ENCODE assay signal across 30 cellular contexts in genomic region chr2:202599105-202599504, GRCh38.
"Had no signal": no experiment of that assay in that cellular context is flagged by ENCODE, and none has a peak within 500 bp of the region (broad histone marks: within the 10 kb centered on the region; RNA-seq: fewer than 3 reads in every experiment).

No MANE protein-coding gene starts in this region.

- DNase-seq: naive thymus-derived CD4-positive, alpha-beta T cell; natural killer cell; occipital lobe; ovary; posterior cingulate gyrus; psoas muscle; right cardiac atrium; right lobe of liver; sigmoid colon; stimulated activated CD4-positive, alpha-beta T cell treated with anti-CD3 and anti-CD28 coated beads, Interleukin-15, amount 100 ng/mL, for 24 hours; stimulated activated CD4-positive, alpha-beta T cell treated with anti-CD3 and anti-CD28 coated beads, Interleukin-2, amount 100 ng/mL, for 24 hours; stimulated activated CD4-positive, alpha-beta T cell treated with anti-CD3 and anti-CD28 coated beads, Interleukin-2, amount 100 ng/mL, for 48 hours; stimulated activated CD4-positive, alpha-beta T cell treated with anti-CD3 and anti-CD28 coated beads, Interleukin-4, amount 100 ng/mL, for 24 hours; stimulated activated naive CD4-positive, alpha-beta T cell; stimulated activated naive CD8-positive, alpha-beta T cell treated with anti-CD3 and anti-CD28 coated beads, Interleukin-15, amount 100 ng/mL, for 72 hours; stimulated activated naive CD8-positive, alpha-beta T cell treated with anti-CD3 and anti-CD28 coated beads, Interleukin-15, Interleukin-2, amounts not matched to agents 100 U/mL and 50 U/mL, for 24 hours; substantia nigra; testis; tibial artery; transverse colon; upper lobe of right lung; uterus had no signal

- H3K27me3 Mint-ChIP-seq: naive thymus-derived CD4-positive, alpha-beta T cell; progenitor cell of endocrine pancreas; stimulated activated naive CD8-positive, alpha-beta T cell treated with anti-CD3 and anti-CD28 coated beads, Interleukin-15, amount 100 ng/mL, for 72 hours; type B pancreatic cell had no signal

- H3K4me3 ChIP-seq: neural progenitor cell, ovary, psoas muscle, right lobe of liver, sigmoid colon, smooth muscle cell, suprapubic skin, testis, tibial artery, transverse colon, upper lobe of right lung, uterus had no signal

- H3K9me3 ChIP-seq: ovary, psoas muscle, right lobe of liver, sigmoid colon, suprapubic skin, testis, tibial artery, transverse colon, upper lobe of right lung, uterus had no signal

- H3K36me3 Mint-ChIP-seq: naive thymus-derived CD4-positive, alpha-beta T cell; natural killer cell; neural progenitor cell; stimulated activated effector memory CD8-positive, alpha-beta T cell treated with anti-CD3 and anti-CD28 coated beads, Interleukin-12 subunit alpha, Interleukin-12 subunit beta, amount 100 ng/mL, for 72 hours; type B pancreatic cell had no signal

- H3K27ac Mint-ChIP-seq: naive thymus-derived CD4-positive, alpha-beta T cell; natural killer cell; nephron; neural progenitor cell; progenitor cell of endocrine pancreas; stimulated activated effector memory CD8-positive, alpha-beta T cell treated with anti-CD3 and anti-CD28 coated beads, Interleukin-12 subunit alpha, Interleukin-12 subunit beta, amount 100 ng/mL, for 72 hours; stimulated activated naive CD8-positive, alpha-beta T cell treated with anti-CD3 and anti-CD28 coated beads, Interleukin-15, amount 100 ng/mL, for 72 hours; type B pancreatic cell had no signal

- H3K4me1 Mint-ChIP-seq: nephron, neural progenitor cell had no signal

- H3K27me3 ChIP-seq: neural progenitor cell, ovary, right lobe of liver, sigmoid colon, suprapubic skin, testis, tibial artery, transverse colon, upper lobe of right lung, uterus had no signal

- H3K9me3 Mint-ChIP-seq: naive thymus-derived CD4-positive, alpha-beta T cell; natural killer cell; nephron; neural progenitor cell; stimulated activated effector memory CD8-positive, alpha-beta T cell treated with anti-CD3 and anti-CD28 coated beads, Interleukin-12 subunit alpha, Interleukin-12 subunit beta, amount 100 ng/mL, for 72 hours; stimulated activated naive CD8-positive, alpha-beta T cell treated with anti-CD3 and anti-CD28 coated beads, Interleukin-15, amount 100 ng/mL, for 72 hours; type B pancreatic cell had no signal

- H3K36me3 ChIP-seq: neural progenitor cell, ovary, right lobe of liver, sigmoid colon, suprapubic skin, tibial artery, transverse colon, upper lobe of right lung, uterus had no signal

- ATAC-seq: naive thymus-derived CD4-positive, alpha-beta T cell; natural killer cell; psoas muscle; right cardiac atrium; right lobe of liver; stimulated activated effector memory CD8-positive, alpha-beta T cell treated with anti-CD3 and anti-CD28 coated beads, Interleukin-12 subunit alpha, Interleukin-12 subunit beta, amount 100 ng/mL, for 72 hours; stimulated activated naive CD8-positive, alpha-beta T cell treated with anti-CD3 and anti-CD28 coated beads, Interleukin-15, amount 100 ng/mL, for 72 hours; stimulated activated naive CD8-positive, alpha-beta T cell treated with anti-CD3 and anti-CD28 coated beads, Interleukin-15, Interleukin-2, amounts not matched to agents 100 U/mL and 50 U/mL, for 24 hours; upper lobe of right lung had no signal

- H3K27ac ChIP-seq: neural progenitor cell, ovary, parathyroid adenoma, psoas muscle, right lobe of liver, sigmoid colon, suprapubic skin, testis, tibial artery, upper lobe of right lung, uterus had no signal

- H3K4me3 Mint-ChIP-seq: naive thymus-derived CD4-positive, alpha-beta T cell; natural killer cell; nephron; neural progenitor cell; stimulated activated effector memory CD8-positive, alpha-beta T cell treated with anti-CD3 and anti-CD28 coated beads, Interleukin-12 subunit alpha, Interleukin-12 subunit beta, amount 100 ng/mL, for 72 hours; stimulated activated naive CD8-positive, alpha-beta T cell treated with anti-CD3 and anti-CD28 coated beads, Interleukin-15, amount 100 ng/mL, for 72 hours; type B pancreatic cell had no signal

- H3K4me1 ChIP-seq: neural progenitor cell, parathyroid adenoma, psoas muscle, right lobe of liver, sigmoid colon, testis, tibial artery, upper lobe of right lung, uterus had no signal
